Comparison of ENCODE assay signal across 1 cellular context in the genomic region with DNA sequence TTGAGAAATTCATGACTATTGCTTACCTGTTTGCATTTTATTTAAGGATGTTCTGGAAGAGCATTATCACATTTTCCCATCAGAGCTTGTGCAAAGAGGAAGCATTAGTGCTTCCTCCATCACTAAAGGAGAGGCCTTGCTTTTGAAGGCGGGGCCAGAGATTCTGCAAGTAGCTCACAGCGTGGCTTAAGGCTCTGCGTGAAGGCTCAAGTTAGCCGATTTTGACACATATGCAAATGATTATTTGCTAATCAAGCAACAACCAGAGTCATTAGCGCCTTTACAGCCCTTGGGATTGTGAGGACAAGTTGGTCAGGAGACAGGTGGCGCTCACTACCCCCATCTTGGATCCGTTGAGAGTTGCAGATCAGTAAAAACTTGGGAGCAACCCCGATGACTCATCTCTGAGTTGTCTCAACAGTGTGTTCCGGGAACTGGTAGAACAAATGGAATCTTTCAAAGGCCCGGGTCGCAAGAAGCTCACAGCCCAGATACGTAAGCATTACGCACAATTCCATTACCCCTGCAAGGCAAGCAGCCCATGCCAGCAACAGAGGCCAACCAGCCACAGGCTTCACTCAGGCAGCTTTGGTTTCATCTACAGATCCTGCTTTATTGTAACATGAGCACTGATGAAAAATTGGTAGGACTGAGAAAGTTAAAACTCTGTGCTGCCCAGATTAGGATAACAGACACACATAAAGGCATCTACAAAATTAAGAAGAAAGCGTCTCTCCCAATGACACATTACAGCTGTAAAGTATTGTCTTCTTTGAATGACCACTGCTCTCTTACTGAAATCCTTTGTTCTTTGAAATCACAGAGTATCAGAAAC.
TF ChIP-seq lines count a peak whose summit lies in the region.

No MANE protein-coding gene starts in this region.

TF ChIP-seq in HepG2, 621 proteins besides CTCF, POLR2A, EP300 and RAD21 (continued from another document):
- TF ChIP-seq, protein P1, sequence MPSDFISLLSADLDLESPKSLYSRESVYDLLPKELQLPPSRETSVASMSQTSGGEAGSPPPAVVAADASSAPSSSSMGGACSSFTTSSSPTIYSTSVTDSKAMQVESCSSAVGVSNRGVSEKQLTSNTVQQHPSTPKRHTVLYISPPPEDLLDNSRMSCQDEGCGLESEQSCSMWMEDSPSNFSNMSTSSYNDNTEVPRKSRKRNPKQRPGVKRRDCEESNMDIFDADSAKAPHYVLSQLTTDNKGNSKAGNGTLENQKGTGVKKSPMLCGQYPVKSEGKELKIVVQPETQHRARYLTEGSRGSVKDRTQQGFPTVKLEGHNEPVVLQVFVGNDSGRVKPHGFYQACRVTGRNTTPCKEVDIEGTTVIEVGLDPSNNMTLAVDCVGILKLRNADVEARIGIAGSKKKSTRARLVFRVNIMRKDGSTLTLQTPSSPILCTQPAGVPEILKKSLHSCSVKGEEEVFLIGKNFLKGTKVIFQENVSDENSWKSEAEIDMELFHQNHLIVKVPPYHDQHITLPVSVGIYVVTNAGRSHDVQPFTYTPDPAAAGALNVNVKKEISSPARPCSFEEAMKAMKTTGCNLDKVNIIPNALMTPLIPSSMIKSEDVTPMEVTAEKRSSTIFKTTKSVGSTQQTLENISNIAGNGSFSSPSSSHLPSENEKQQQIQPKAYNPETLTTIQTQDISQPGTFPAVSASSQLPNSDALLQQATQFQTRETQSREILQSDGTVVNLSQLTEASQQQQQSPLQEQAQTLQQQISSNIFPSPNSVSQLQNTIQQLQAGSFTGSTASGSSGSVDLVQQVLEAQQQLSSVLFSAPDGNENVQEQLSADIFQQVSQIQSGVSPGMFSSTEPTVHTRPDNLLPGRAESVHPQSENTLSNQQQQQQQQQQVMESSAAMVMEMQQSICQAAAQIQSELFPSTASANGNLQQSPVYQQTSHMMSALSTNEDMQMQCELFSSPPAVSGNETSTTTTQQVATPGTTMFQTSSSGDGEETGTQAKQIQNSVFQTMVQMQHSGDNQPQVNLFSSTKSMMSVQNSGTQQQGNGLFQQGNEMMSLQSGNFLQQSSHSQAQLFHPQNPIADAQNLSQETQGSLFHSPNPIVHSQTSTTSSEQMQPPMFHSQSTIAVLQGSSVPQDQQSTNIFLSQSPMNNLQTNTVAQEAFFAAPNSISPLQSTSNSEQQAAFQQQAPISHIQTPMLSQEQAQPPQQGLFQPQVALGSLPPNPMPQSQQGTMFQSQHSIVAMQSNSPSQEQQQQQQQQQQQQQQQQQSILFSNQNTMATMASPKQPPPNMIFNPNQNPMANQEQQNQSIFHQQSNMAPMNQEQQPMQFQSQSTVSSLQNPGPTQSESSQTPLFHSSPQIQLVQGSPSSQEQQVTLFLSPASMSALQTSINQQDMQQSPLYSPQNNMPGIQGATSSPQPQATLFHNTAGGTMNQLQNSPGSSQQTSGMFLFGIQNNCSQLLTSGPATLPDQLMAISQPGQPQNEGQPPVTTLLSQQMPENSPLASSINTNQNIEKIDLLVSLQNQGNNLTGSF (CRISPR knock-in tag; IDR thresholded peaks at IDR 0.05), result peak; percentile 73; the same call in 1 of the 2 replicates
- TF ChIP-seq ATM (IDR thresholded peaks at IDR 0.05; ENCODE audit: borderline replicate concordance), result no peak
- peak in 1 of 2 experiments; percentile 73; a peak in 2 of 4 replicates for TF ChIP-seq KLF16 (CRISPR knock-in tag; IDR thresholded peaks at IDR 0.05)
- no peak for TF ChIP-seq ZNF484 (CRISPR knock-in tag; IDR thresholded peaks at IDR 0.05; ENCODE audit: borderline replicate concordance, low read depth)
- TF ChIP-seq, protein P2, sequence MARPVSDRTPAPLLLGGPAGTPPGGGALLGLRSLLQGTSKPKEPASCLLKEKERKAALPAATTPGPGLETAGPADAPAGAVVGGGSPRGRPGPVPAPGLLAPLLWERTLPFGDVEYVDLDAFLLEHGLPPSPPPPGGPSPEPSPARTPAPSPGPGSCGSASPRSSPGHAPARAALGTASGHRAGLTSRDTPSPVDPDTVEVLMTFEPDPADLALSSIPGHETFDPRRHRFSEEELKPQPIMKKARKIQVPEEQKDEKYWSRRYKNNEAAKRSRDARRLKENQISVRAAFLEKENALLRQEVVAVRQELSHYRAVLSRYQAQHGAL (CRISPR knock-in tag; IDR thresholded peaks at IDR 0.05; ENCODE audit: not compliant biosample characterization), result no peak
- no peak for TF ChIP-seq ZNF777 (CRISPR knock-in tag; IDR thresholded peaks at IDR 0.05)
- no peak for TF ChIP-seq ETV6 (CRISPR knock-in tag; conservative IDR thresholded peaks at IDR 0.05)
- TF ChIP-seq CAMTA2 (CRISPR knock-in tag; IDR thresholded peaks at IDR 0.05; ENCODE audit: borderline replicate concordance), result no peak
- peak; percentile 69 for TF ChIP-seq ZFX (CRISPR knock-in tag; IDR thresholded peaks at IDR 0.05; ENCODE audit: low read depth)
- TF ChIP-seq JARID2 (CRISPR knock-in tag; IDR thresholded peaks at IDR 0.05; ENCODE audit: insufficient replicate concordance), result no peak
- TF ChIP-seq HMGA1 (CRISPR knock-in tag; conservative IDR thresholded peaks at IDR 0.05), result no peak; the same call in 1 of the 2 replicates
- TF ChIP-seq RCOR2 (CRISPR knock-in tag; IDR thresholded peaks at IDR 0.05), result peak; percentile 43; the same call in 1 of the 2 replicates
- TF ChIP-seq TP53 (CRISPR knock-in tag; conservative IDR thresholded peaks at IDR 0.05), result no peak
- TF ChIP-seq ARNT2 (CRISPR knock-in tag; IDR thresholded peaks at IDR 0.05; ENCODE audit: low read depth), result 0 out of 2 replicates have a peak, but pooled peaks have one; percentile 68
- TF ChIP-seq, protein P3, sequence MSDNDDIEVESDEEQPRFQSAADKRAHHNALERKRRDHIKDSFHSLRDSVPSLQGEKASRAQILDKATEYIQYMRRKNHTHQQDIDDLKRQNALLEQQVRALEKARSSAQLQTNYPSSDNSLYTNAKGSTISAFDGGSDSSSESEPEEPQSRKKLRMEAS (IDR thresholded peaks at IDR 0.05), result no peak; the same call in 1 of the 2 replicates
- TF ChIP-seq RFXANK (CRISPR knock-in tag; IDR thresholded peaks at IDR 0.05), result no peak
- TF ChIP-seq TBX2 (CRISPR knock-in tag; IDR thresholded peaks at IDR 0.05; ENCODE audit: borderline replicate concordance), result peak; percentile 30
- TF ChIP-seq, protein P4, sequence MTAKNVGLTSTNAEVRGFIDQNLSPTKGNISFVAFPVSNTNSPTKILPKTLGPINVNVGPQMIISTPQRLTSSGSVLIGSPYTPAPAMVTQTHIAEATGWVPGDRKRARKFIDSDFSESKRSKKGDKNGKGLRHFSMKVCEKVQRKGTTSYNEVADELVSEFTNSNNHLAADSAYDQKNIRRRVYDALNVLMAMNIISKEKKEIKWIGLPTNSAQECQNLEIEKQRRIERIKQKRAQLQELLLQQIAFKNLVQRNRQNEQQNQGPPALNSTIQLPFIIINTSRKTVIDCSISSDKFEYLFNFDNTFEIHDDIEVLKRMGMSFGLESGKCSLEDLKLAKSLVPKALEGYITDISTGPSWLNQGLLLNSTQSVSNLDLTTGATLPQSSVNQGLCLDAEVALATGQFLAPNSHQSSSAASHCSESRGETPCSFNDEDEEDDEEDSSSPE (CRISPR knock-in tag; IDR thresholded peaks at IDR 0.05), result no peak
- TF ChIP-seq, protein P5, sequence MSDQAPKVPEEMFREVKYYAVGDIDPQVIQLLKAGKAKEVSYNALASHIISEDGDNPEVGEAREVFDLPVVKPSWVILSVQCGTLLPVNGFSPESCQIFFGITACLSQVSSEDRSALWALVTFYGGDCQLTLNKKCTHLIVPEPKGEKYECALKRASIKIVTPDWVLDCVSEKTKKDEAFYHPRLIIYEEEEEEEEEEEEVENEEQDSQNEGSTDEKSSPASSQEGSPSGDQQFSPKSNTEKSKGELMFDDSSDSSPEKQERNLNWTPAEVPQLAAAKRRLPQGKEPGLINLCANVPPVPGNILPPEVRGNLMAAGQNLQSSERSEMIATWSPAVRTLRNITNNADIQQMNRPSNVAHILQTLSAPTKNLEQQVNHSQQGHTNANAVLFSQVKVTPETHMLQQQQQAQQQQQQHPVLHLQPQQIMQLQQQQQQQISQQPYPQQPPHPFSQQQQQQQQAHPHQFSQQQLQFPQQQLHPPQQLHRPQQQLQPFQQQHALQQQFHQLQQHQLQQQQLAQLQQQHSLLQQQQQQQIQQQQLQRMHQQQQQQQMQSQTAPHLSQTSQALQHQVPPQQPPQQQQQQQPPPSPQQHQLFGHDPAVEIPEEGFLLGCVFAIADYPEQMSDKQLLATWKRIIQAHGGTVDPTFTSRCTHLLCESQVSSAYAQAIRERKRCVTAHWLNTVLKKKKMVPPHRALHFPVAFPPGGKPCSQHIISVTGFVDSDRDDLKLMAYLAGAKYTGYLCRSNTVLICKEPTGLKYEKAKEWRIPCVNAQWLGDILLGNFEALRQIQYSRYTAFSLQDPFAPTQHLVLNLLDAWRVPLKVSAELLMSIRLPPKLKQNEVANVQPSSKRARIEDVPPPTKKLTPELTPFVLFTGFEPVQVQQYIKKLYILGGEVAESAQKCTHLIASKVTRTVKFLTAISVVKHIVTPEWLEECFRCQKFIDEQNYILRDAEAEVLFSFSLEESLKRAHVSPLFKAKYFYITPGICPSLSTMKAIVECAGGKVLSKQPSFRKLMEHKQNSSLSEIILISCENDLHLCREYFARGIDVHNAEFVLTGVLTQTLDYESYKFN (CRISPR knock-in tag; conservative IDR thresholded peaks at IDR 0.05), result no peak
- TF ChIP-seq ZNF350 (CRISPR knock-in tag; IDR thresholded peaks at IDR 0.05; ENCODE audit: borderline replicate concordance, low read depth), result peak; percentile 40; the same call in 1 of the 2 replicates
- TF ChIP-seq ARNT (IDR thresholded peaks at IDR 0.05), result no peak
- TF ChIP-seq PTBP1 (IDR thresholded peaks at IDR 0.05; ENCODE audit: low read depth, low read length, poor library complexity, severe bottlenecking), result no peak
- TF ChIP-seq LCORL (IDR thresholded peaks at IDR 0.05), result no peak
- no peak for TF ChIP-seq LCORL (CRISPR knock-in tag; IDR thresholded peaks at IDR 0.05)
- TF ChIP-seq, protein P6, sequence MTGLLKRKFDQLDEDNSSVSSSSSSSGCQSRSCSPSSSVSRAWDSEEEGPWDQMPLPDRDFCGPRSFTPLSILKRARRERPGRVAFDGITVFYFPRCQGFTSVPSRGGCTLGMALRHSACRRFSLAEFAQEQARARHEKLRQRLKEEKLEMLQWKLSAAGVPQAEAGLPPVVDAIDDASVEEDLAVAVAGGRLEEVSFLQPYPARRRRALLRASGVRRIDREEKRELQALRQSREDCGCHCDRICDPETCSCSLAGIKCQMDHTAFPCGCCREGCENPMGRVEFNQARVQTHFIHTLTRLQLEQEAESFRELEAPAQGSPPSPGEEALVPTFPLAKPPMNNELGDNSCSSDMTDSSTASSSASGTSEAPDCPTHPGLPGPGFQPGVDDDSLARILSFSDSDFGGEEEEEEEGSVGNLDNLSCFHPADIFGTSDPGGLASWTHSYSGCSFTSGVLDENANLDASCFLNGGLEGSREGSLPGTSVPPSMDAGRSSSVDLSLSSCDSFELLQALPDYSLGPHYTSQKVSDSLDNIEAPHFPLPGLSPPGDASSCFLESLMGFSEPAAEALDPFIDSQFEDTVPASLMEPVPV (CRISPR knock-in tag; IDR thresholded peaks at IDR 0.05), result peak; percentile 12
- TF ChIP-seq ZNF460 (CRISPR knock-in tag; IDR thresholded peaks at IDR 0.05; ENCODE audit: borderline replicate concordance), result no peak
- no peak for TF ChIP-seq ELF4 (CRISPR knock-in tag; IDR thresholded peaks at IDR 0.05; ENCODE audit: borderline replicate concordance)
- no peak for TF ChIP-seq ZNF883 (CRISPR knock-in tag; IDR thresholded peaks at IDR 0.05; ENCODE audit: not compliant biosample characterization)
- no peak for TF ChIP-seq NCOR1 (IDR thresholded peaks at IDR 0.05; ENCODE audit: borderline replicate concordance, low read length)
- TF ChIP-seq KDM3A (CRISPR knock-in tag; IDR thresholded peaks at IDR 0.05; ENCODE audit: low read depth), result 0 out of 2 replicates have a peak, but pooled peaks have one; percentile 54
- TF ChIP-seq, protein P7, sequence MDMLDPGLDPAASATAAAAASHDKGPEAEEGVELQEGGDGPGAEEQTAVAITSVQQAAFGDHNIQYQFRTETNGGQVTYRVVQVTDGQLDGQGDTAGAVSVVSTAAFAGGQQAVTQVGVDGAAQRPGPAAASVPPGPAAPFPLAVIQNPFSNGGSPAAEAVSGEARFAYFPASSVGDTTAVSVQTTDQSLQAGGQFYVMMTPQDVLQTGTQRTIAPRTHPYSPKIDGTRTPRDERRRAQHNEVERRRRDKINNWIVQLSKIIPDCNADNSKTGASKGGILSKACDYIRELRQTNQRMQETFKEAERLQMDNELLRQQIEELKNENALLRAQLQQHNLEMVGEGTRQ (IDR thresholded peaks at IDR 0.05; ENCODE audit: low read depth, low read length), result no peak
- TF ChIP-seq, protein P7 (CRISPR knock-in tag; IDR thresholded peaks at IDR 0.05; ENCODE audit: borderline replicate concordance), result no peak
- TF ChIP-seq RFX1 (IDR thresholded peaks at IDR 0.05), result no peak
- TF ChIP-seq SRY (CRISPR knock-in tag; IDR thresholded peaks at IDR 0.05), result no peak; the same call in 1 of the 2 replicates
TF ChIP-seq in HepG2: peak in this region for 240.
